Comparison of ENCODE assay signal across 21 cellular contexts in the genomic region with DNA sequence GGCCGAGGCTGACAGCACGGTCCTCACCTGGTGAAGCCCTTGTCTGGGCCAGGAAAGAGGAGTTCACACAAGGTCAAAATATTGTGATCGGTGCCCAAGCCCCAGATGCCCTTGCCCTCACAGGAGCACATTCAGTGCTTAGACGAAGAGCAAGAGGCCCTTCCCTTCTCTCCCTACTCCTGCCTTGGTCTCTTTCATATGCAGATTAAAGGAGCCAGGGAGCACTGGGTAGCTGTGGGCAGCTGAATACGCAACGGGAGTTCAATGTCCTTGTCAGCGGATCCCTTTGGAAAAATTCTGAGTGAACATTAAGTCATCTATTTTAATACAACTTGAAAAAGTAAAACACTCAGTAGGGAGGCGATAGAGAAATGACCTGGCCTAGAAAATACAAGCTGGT.
DNase-seq lines count a peak whose midpoint lies in the region; ATAC-seq lines count a peak whose summit lies in the region.
"Had no signal": no experiment of that assay in that cellular context is flagged by ENCODE, and none has a peak within 500 bp of the region (broad histone marks: within the 10 kb centered on the region; RNA-seq: fewer than 3 reads in every experiment).

No MANE protein-coding gene starts in this region.

- intact Hi-C loops in Right ventricle myocardium superior (cut with DNase I): no loop called here

- H3K4me1 ChIP-seq in iPS-15b (ENCODE audit: control insufficient read depth, insufficient read depth, low read length): no peaks in the 10 kb centered on the region
- H3K4me1 ChIP-seq: HAP-1, SJCRH30 had no signal

- H3K9ac ChIP-seq in iPS-15b (ENCODE audit: low read depth, low read length): no peak overlapping the region

- DNase-seq in NCI-H748 (lab: John Stamatoyannopoulos, UW; ENCODE audit: unreplicated experiment): peak; percentile 14
- no peak for DNase-seq in NCI-H748 treated with DMSO at 0.1 percent for 48 hours (lab: John Stamatoyannopoulos, UW)
- DNase-seq in SHP77 treated with DMSO at 0.1 percent for 48 hours (lab: John Stamatoyannopoulos, UW): peak; percentile 30
- no peak for DNase-seq in Right ventricle myocardium superior
- DNase-seq in activated CD4-positive, alpha-beta T cell treated with anti-CD3 and anti-CD28 coated beads, Interleukin-2, amount 50 U/mL, for 4 hours: no peak
- DNase-seq: DMS153, DND-41, HFFc6, NCI-H1092, NCI-H1436, NCI-H187, NCI-H2081 treated with DMSO at 0.1 percent for 48 hours, NCI-H2171, NCI-H226, NCI-H526, SJCRH30 had no signal

- no peaks in the 10 kb centered on the region for H3K9me3 ChIP-seq in iPS-15b (ENCODE audit: control insufficient read depth, insufficient read depth, low read length)
- H3K9me3 ChIP-seq: HAP-1, SJCRH30 had no signal

- no peak for ATAC-seq in Right ventricle myocardium superior (ENCODE audit: poor library complexity)
- no peak for ATAC-seq in HG03159 (IDR thresholded peaks at IDR 0.05; ENCODE audit: unreplicated experiment)
- ATAC-seq: Panc1, SK-N-SH treated with all-trans-retinoic acid at 6 μM for 48 hours had no signal

- peak overlapping the region; percentile 8 for H3K4me3 ChIP-seq in iPS-15b (ENCODE audit: low read depth, low read length)
- H3K4me3 ChIP-seq: HAP-1, SJCRH30 had no signal

- H3K27me3 ChIP-seq in iPS-15b (ENCODE audit: control insufficient read depth, insufficient read depth, low read length): no peaks in the 10 kb centered on the region

- no peaks in the 10 kb centered on the region for H3K36me3 ChIP-seq in iPS-15b (ENCODE audit: control insufficient read depth, insufficient read depth, low read length)
- H3K36me3 ChIP-seq: HAP-1, SJCRH30 had no signal

Comparison
In these comparisons a context has a peak if more than half of its experiments do, and no peak if none do; other contexts are left out.
1. DNase-seq: peak in NCI-H748 (single experiment) and SHP77 treated with DMSO at 0.1 percent for 48 hours (single experiment); none in NCI-H748 treated with DMSO at 0.1 percent for 48 hours (single experiment), Right ventricle myocardium superior (single experiment) and activated CD4-positive, alpha-beta T cell treated with anti-CD3 and anti-CD28 coated beads, Interleukin-2, amount 50 U/mL, for 4 hours (0 of 2).